In the genomic region with DNA sequence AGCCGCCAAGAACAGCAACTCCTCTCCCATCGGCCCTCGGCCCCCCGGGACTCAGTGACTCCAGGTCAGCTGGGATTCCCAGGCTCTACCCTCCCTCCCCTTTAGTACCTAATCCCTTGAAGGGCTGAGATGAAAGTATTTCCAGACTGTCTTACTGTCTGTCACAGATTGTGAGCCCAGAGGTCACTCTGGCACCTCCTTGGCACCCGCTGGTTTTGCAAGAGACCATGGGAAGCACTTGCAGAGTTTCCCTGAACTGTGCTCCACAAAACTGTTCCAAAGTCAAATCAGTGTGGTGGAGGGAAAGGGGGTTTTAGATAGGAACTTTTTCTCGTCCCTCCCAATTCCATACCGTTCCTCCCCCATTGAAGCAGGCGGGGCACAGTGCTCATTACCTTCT, we compare ENCODE assay signal across 1 cellular context.
TF ChIP-seq lines count a peak whose summit lies in the region.

No MANE protein-coding gene starts in this region.

TF ChIP-seq in H1, 55 proteins besides CTCF, POLR2A, EP300 and RAD21:
- no peak for TF ChIP-seq ZNF274 (IDR thresholded peaks at IDR 0.05; ENCODE audit: borderline replicate concordance, extremely low read depth, low read length)
- TF ChIP-seq, protein P1, sequence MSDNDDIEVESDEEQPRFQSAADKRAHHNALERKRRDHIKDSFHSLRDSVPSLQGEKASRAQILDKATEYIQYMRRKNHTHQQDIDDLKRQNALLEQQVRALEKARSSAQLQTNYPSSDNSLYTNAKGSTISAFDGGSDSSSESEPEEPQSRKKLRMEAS (IDR thresholded peaks at IDR 0.05): no peak
- TF ChIP-seq EGR1 (IDR thresholded peaks at IDR 0.05; ENCODE audit: borderline replicate concordance, low read depth, low read length): no peak
- no peak for TF ChIP-seq SP1 (IDR thresholded peaks at IDR 0.05; ENCODE audit: low read depth, low read length)
- TF ChIP-seq HDAC6 (IDR thresholded peaks at IDR 0.05; ENCODE audit: low read depth, low read length): no peak
- no peak for TF ChIP-seq CTBP2 (IDR thresholded peaks at IDR 0.05; ENCODE audit: borderline replicate concordance, insufficient read depth, insufficient read length, low read length)
- TF ChIP-seq POU5F1 (IDR thresholded peaks at IDR 0.05; ENCODE audit: low read depth, low read length): no peak
- TF ChIP-seq CBX5 (IDR thresholded peaks at IDR 0.05; ENCODE audit: low read depth, low read length): no peak
- no peak for TF ChIP-seq SIN3A (conservative IDR thresholded peaks at IDR 0.05 in 1 of 2, IDR thresholded peaks at IDR 0.05 in 1 of 2; ENCODE audit: low read depth in 1 of 2, low read length in 2 of 2)
- TF ChIP-seq NRF1 (IDR thresholded peaks at IDR 0.05; ENCODE audit: low read depth, low read length): no peak
- TF ChIP-seq NANOG (IDR thresholded peaks at IDR 0.05; ENCODE audit: insufficient read depth, low read depth, low read length, poor library complexity, severe bottlenecking): no peak
- no peak for TF ChIP-seq RBBP5 (IDR thresholded peaks at IDR 0.05; ENCODE audit: borderline replicate concordance, low read depth, low read length)
- no peak for TF ChIP-seq TCF12 (IDR thresholded peaks at IDR 0.05; ENCODE audit: low read depth, low read length)
- TF ChIP-seq ATF2 (IDR thresholded peaks at IDR 0.05; ENCODE audit: low read length): no peak
